In genomic region chr1:30471307-30471706, GRCh38 we compare ENCODE assay signal across 20 cellular contexts.
A peak's percentile ranks its signal among the peaks of the same experiment; 100 is the strongest.
DNase-seq lines count a peak whose midpoint lies in the region; ATAC-seq and TF ChIP-seq lines count a peak whose summit lies in the region.
"Had no signal": no experiment of that assay in that cellular context is flagged by ENCODE, and none has a peak within 500 bp of the region (broad histone marks: within the 10 kb centered on the region; RNA-seq: fewer than 3 reads in every experiment).

No MANE protein-coding gene starts in this region.

- no peaks in the 10 kb centered on the region for H3K4me1 Mint-ChIP-seq in neural crest cell
- H3K4me1 Mint-ChIP-seq in naive thymus-derived CD4-positive, alpha-beta T cell = no peaks in the 10 kb centered on the region

- no peak for TF ChIP-seq POLR2A in HCT116 (IDR thresholded peaks at IDR 0.05; ENCODE audit: borderline replicate concordance, extremely low read depth, insufficient read depth, insufficient read length)

- no peak overlapping the region for H3K27ac ChIP-seq in HCT116 (ENCODE audit: low read depth, low read length)
- H3K27ac ChIP-seq in naive thymus-derived CD4-positive, alpha-beta T cell (ENCODE audit: low read depth, low read length) = no peak overlapping the region

- RAD21 ChIA-PET in HCT116 (lab: Charles Lee; ENCODE audit: low non-redundant PET in 1 of 2, low total read pairs in 2 of 2, uncharacterized antibody in 2 of 2, unreplicated experiment in 2 of 2) = no interaction called here

- no peaks in the 10 kb centered on the region for H3K9me3 ChIP-seq in HCT116 (ENCODE audit: control insufficient read depth in 1 of 2, insufficient read depth in 1 of 2, low read depth in 1 of 2, low read length in 2 of 2)
- H3K9me3 ChIP-seq in naive thymus-derived CD4-positive, alpha-beta T cell (ENCODE audit: control insufficient read depth in 2 of 3, low read length in 3 of 3) = no peaks in the 10 kb centered on the region
- H3K9me3 ChIP-seq: HAP-1 had no signal

- ATAC-seq in HCT116 (no peak), GM21423 (IDR thresholded peaks at IDR 0.05; ENCODE audit: unreplicated experiment) (no peak), GM21529 (IDR thresholded peaks at IDR 0.05; ENCODE audit: unreplicated experiment) (no peak)
- ATAC-seq in naive thymus-derived CD4-positive, alpha-beta T cell = no peak
- ATAC-seq: Panc1, SK-N-SH treated with all-trans-retinoic acid at 6 μM for 48 hours had no signal

- no peaks in the 10 kb centered on the region for H3K36me3 Mint-ChIP-seq in neural crest cell (ENCODE audit: low read depth)
- H3K36me3 Mint-ChIP-seq in naive thymus-derived CD4-positive, alpha-beta T cell = no peaks in the 10 kb centered on the region

- H3K4me3 Mint-ChIP-seq in neural crest cell = no peak overlapping the region
- no peak overlapping the region for H3K4me3 Mint-ChIP-seq in naive thymus-derived CD4-positive, alpha-beta T cell

- DNase-seq in activated effector memory CD4-positive, alpha-beta T cell treated with anti-CD3 and anti-CD28 coated beads, Interleukin-2, amount 50 U/mL, for 16 hours = peak; percentile 28
- no peak for DNase-seq in activated effector memory CD4-positive, alpha-beta T cell treated with Interleukin-2 at 50 U/mL for 16 hours
- DNase-seq in HCT116 (ENCODE audit: low read depth, low spot score) (peak; percentile 1), RKO (ENCODE audit: low spot score) (peak; percentile 23), neural crest cell (ENCODE audit: low read depth, low spot score) (no peak)
- DNase-seq in naive thymus-derived CD4-positive, alpha-beta T cell = no peak
- DNase-seq: AML-193, COR-L47, KG1, NCI-H1048, NCI-H146, NCI-H2081, NCI-H510A, NCI-H774, SHP77 treated with DMSO at 0.1 percent for 48 hours had no signal

- no peak overlapping the region for H3K9ac ChIP-seq in HCT116 (ENCODE audit: low read length)

- H3K9me2 ChIP-seq in HCT116 (ENCODE audit: insufficient read depth) = no peaks in the 10 kb centered on the region

- TF ChIP-seq CTCF in HCT116 (IDR thresholded peaks at IDR 0.05 in 2 of 3, conservative IDR thresholded peaks at IDR 0.05 in 1 of 3; ENCODE audit: borderline replicate concordance in 1 of 3, insufficient read depth in 1 of 3, low read depth in 2 of 3, low read length in 2 of 3) (no peak), neural crest cell (conservative IDR thresholded peaks at IDR 0.05) (no peak)

- intact Hi-C loops in HCT116 (cut with micrococcal nuclease) = no loop called here
- intact Hi-C loops in naive thymus-derived CD4-positive, alpha-beta T cell (cut with micrococcal nuclease) = no loop called here

- CTCF ChIA-PET in HCT116 (lab: Charles Lee) = no interaction called here
- CTCF ChIA-PET in naive thymus-derived CD4-positive, alpha-beta T cell (lab: Charles Lee) = no interaction called here

- H2AFZ ChIP-seq in HCT116 (ENCODE audit: low read depth, low read length, poor library complexity, severe bottlenecking) = no peak overlapping the region

- peak overlapping the region; percentile 91 for H3K27ac Mint-ChIP-seq in neural crest cell (ENCODE audit: unreplicated experiment)
- H3K27ac Mint-ChIP-seq in naive thymus-derived CD4-positive, alpha-beta T cell = no peak overlapping the region

- peaks cover 16% of the 10 kb centered on the region for H3K27me3 ChIP-seq in HCT116 (ENCODE audit: insufficient read depth, low read length)
- H3K27me3 ChIP-seq in naive thymus-derived CD4-positive, alpha-beta T cell (ENCODE audit: control insufficient read depth in 2 of 2, insufficient read depth in 2 of 2, low read length in 2 of 2) = no peaks in the 10 kb centered on the region

- no peaks in the 10 kb centered on the region for H4K20me1 ChIP-seq in HCT116 (ENCODE audit: insufficient read depth)

- H3K9me3 Mint-ChIP-seq in neural crest cell = no peaks in the 10 kb centered on the region
- no peaks in the 10 kb centered on the region for H3K9me3 Mint-ChIP-seq in naive thymus-derived CD4-positive, alpha-beta T cell

- H3K4me1 ChIP-seq in HCT116 (ENCODE audit: control insufficient read depth in 1 of 2, insufficient read depth in 2 of 2, low read length in 2 of 2) = no peaks in the 10 kb centered on the region
- no peaks in the 10 kb centered on the region for H3K4me1 ChIP-seq in naive thymus-derived CD4-positive, alpha-beta T cell (ENCODE audit: control insufficient read depth in 2 of 2, insufficient read depth in 2 of 2, low read length in 2 of 2)
- H3K4me1 ChIP-seq: HAP-1 had no signal

- H3K79me2 ChIP-seq in HCT116 (ENCODE audit: insufficient read depth, low read length) = no peaks in the 10 kb centered on the region

- H3K36me3 ChIP-seq in HCT116 (ENCODE audit: control insufficient read depth in 1 of 2, insufficient read depth in 2 of 2, low read length in 2 of 2) = no peaks in the 10 kb centered on the region
- H3K36me3 ChIP-seq in naive thymus-derived CD4-positive, alpha-beta T cell (ENCODE audit: control insufficient read depth in 2 of 3, insufficient read depth in 3 of 3, low read length in 3 of 3) = no peaks in the 10 kb centered on the region
- H3K36me3 ChIP-seq: HAP-1 had no signal

- no peak overlapping the region for H3K4me3 ChIP-seq in HCT116 (replicated peaks in 1 of 2; ENCODE audit: low read depth in 1 of 2, low read length in 2 of 2)
- no peak overlapping the region for H3K4me3 ChIP-seq in naive thymus-derived CD4-positive, alpha-beta T cell (ENCODE audit: low read length)
- H3K4me3 ChIP-seq: HAP-1 had no signal

- H3K4me2 ChIP-seq in HCT116 (ENCODE audit: low read length) = no peak overlapping the region

- POLR2A ChIA-PET in HCT116 (lab: Charles Lee) = no interaction called here
- POLR2A ChIA-PET in naive thymus-derived CD4-positive, alpha-beta T cell (lab: Charles Lee) = no interaction called here

- no peaks in the 10 kb centered on the region for H3K27me3 Mint-ChIP-seq in neural crest cell (ENCODE audit: low read depth)
- peaks cover 0 to 12% (median 5%) of the 10 kb centered on the region in 5 donors for H3K27me3 Mint-ChIP-seq in naive thymus-derived CD4-positive, alpha-beta T cell

- no peak for TF ChIP-seq RAD21 in HCT116 (IDR thresholded peaks at IDR 0.05; ENCODE audit: low read depth)

- no TSS peak for BruUV-seq in HCT116 (replicated peaks; lab: Mats Ljungman, UMichigan)

TF ChIP-seq in HCT116, 20 proteins besides CTCF, POLR2A, EP300 and RAD21:
- TF ChIP-seq JUND (IDR thresholded peaks at IDR 0.05) = no peak
- no peak for TF ChIP-seq MAX (IDR thresholded peaks at IDR 0.05)

Comparison
In these comparisons a context has a peak if more than half of its experiments do, and no peak if none do; other contexts are left out.
1. DNase-seq: peak in activated effector memory CD4-positive, alpha-beta T cell treated with anti-CD3 and anti-CD28 coated beads, Interleukin-2, amount 50 U/mL, for 16 hours (single experiment), HCT116 (single experiment) and RKO (single experiment); none in activated effector memory CD4-positive, alpha-beta T cell treated with Interleukin-2 at 50 U/mL for 16 hours (single experiment), neural crest cell (single experiment) and naive thymus-derived CD4-positive, alpha-beta T cell (0 of 9).